8 cellular contexts compared by ENCODE assay signal in the genomic region with DNA sequence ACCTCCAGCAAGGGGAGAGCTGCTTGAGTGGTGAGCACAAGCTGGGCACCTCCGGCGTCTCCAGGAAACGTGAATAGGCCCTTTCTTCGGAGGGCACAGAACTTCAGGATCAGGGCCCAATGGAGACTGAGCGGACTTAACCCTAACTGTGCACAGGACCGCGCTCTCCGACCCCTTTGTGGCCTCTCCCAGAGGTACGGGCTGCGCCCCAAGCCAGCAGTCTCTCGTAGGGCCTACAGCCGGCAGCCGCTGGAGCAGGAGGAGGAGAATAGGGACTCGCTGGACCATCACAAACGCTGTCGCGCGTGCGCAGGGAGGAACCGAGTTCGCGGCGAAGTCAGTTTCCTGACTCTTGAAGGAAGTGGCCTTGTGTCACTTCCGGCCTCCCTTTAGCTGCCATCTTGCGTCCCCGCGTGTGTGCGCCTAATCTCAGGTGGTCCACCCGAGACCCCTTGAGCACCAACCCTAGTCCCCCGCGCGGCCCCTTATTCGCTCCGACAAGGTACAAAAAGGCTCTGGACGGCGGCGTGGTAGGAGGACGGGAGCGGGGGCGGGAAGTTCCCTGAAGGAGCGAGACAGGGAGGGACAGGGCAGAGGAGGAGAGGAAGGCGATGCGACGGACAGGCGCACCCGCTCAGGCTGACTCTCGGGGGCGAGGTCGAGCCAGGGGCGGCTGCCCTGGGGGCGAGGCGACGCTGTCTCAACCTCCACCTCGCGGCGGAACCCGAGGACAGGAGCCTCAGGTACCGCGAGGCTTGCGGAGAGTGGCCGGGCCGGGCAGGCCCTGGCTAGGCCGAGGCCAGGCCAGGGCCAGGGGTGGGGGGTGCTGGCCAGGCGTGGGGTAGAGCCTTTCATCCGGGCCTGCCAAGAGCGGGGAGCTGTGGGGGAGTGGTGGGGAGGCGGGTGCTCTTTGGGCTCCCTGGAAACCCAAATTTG. TPM values are rescaled to one million over a fixed set of nuclear protein-coding genes. Genes with fewer than 3 reads are reported as not detected.
DNase-seq lines count a peak whose midpoint lies in the region; ATAC-seq and TF ChIP-seq lines count a peak whose summit lies in the region.

A gene (plus strand): TSS at position 386 of the 936 bp plus-strand sequence. CDS start 226 bp downstream, at position 612.

- peaks cover 25% of the 10 kb centered on the region for H3F3A ChIP-seq in SK-N-SH (replicated peaks; ENCODE audit: insufficient read depth)

- no peaks in the 10 kb centered on the region for H3K9me2 ChIP-seq in SK-N-SH

- TF ChIP-seq EP300 in SK-N-SH (IDR thresholded peaks at IDR 0.05; ENCODE audit: borderline replicate concordance in 1 of 2, low read depth in 1 of 2, low read length in 1 of 2) = no peak

- H4K20me1 ChIP-seq in SK-N-SH (ENCODE audit: insufficient read depth) (peaks cover 40% of the 10 kb centered on the region), osteoblast (ENCODE audit: insufficient read depth, low read length) (peaks cover 35% of the 10 kb centered on the region)

- H3K27me3 ChIP-seq in SK-N-SH (ENCODE audit: insufficient read depth) = no peaks in the 10 kb centered on the region
- H3K27me3 ChIP-seq in osteoblast (ENCODE audit: insufficient read depth, low read length) = no peaks in the 10 kb centered on the region
- H3K27me3 ChIP-seq in thoracic aorta (replicated peaks; ENCODE audit: insufficient read depth) = no peaks in the 10 kb centered on the region

- H3K4me2 ChIP-seq in SK-N-SH (peak within 1 kb of the TSS; percentile 84), osteoblast (ENCODE audit: insufficient read depth, low read length) (peak within 1 kb of the TSS; percentile 93)

- H3K9ac ChIP-seq in SK-N-SH = peak within 1 kb of the TSS; percentile 99

- H3K4me3 Mint-ChIP-seq in activated naive CD4-positive, alpha-beta T cell treated with anti-CD3 and anti-CD28 coated beads, Interleukin-2, amount 50 U/mL, for 24 hours = peak within 1 kb of the TSS; percentile 97

- peak within 1 kb of the TSS; percentile 88 to 98 for H3K4me3 ChIP-seq in SK-N-SH (ENCODE audit: low read depth in 2 of 2, low read length in 1 of 2)
- H3K4me3 ChIP-seq in osteoblast (ENCODE audit: insufficient read depth, low read length) = peak within 1 kb of the TSS; percentile 97
- H3K4me3 ChIP-seq in thoracic aorta = peak within 1 kb of the TSS; percentile 95

- WGBS in SK-N-SH (ENCODE audit: low lambda C conversion rate) = 2% methylated on average over 31 of the region's 67 CpGs

- peak within 1 kb of the TSS; percentile 99 for H3K27ac Mint-ChIP-seq in activated naive CD4-positive, alpha-beta T cell treated with anti-CD3 and anti-CD28 coated beads, Interleukin-2, amount 50 U/mL, for 24 hours

- H3K27ac ChIP-seq in SK-N-SH (ENCODE audit: low read depth in 2 of 2, low read length in 1 of 2) (peak within 1 kb of the TSS; percentile 95 to 99), osteoblast (ENCODE audit: low read depth, low read length) (peak within 1 kb of the TSS; percentile 97), thoracic aorta (peak within 1 kb of the TSS; percentile 93 to 97)

- peak; percentile 93 for DNase-seq in GM04504 (ENCODE audit: low read depth)
- peak; percentile 97 for DNase-seq in NCI-H1048 (lab: John Stamatoyannopoulos, UW)
- peak; percentile 91 for DNase-seq in SK-N-SH
- peak; percentile 98 for DNase-seq in glomerular visceral epithelial cell (ENCODE audit: extremely low spot score)
- peak; percentile 98 for DNase-seq in osteoblast (ENCODE audit: insufficient read length, low spot score, missing footprints)
- peak; percentile 90 for DNase-seq in thoracic aorta (ENCODE audit: low spot score)

- CTCF ChIA-PET in SK-N-SH (lab: Yijun Ruan, JAX) = interaction anchor here (1.3 to 2.7 kb wide), 8 partner anchors 11 to 47 kb away, joined by 4 to 14 read pairs (median 8); no protein-coding TSS in a partner anchor

- peaks cover 4% of the 10 kb centered on the region for H3K27me3 Mint-ChIP-seq in activated naive CD4-positive, alpha-beta T cell treated with anti-CD3 and anti-CD28 coated beads, Interleukin-2, amount 50 U/mL, for 24 hours

- no peak for TF ChIP-seq RAD21 in SK-N-SH (IDR thresholded peaks at IDR 0.05; ENCODE audit: low read length)

- H3K79me2 ChIP-seq in SK-N-SH (ENCODE audit: insufficient read depth) (peaks cover 56% of the 10 kb centered on the region), osteoblast (ENCODE audit: insufficient read depth, low read length) (peaks cover 51% of the 10 kb centered on the region)

- H3K9me3 Mint-ChIP-seq in activated naive CD4-positive, alpha-beta T cell treated with anti-CD3 and anti-CD28 coated beads, Interleukin-2, amount 50 U/mL, for 24 hours = no peaks in the 10 kb centered on the region

- H3K4me1 ChIP-seq in SK-N-SH (ENCODE audit: control insufficient read depth in 1 of 2, insufficient read depth in 2 of 2, low read depth in 1 of 2, low read length in 1 of 2) (peaks cover 11 to 16% of the 10 kb centered on the region in 2 experiments; a peak in 3 of 4 replicates), osteoblast (ENCODE audit: insufficient read depth, low read length) (peaks cover 28% of the 10 kb centered on the region), thoracic aorta (ENCODE audit: control insufficient read depth in 1 of 2, low read depth in 2 of 2) (peaks cover 24 to 35% of the 10 kb centered on the region in 2 donors)

- POLR2A ChIA-PET in SK-N-SH (lab: Yijun Ruan, JAX) = interaction anchor here (0.6 to 1.9 kb wide), 7 partner anchors 9 to 67 kb away, joined by 3 to 8 read pairs (median 4); a partner anchor contains a TSS

- H3K9me3 ChIP-seq in SK-N-SH (no peaks in the 10 kb centered on the region), osteoblast (ENCODE audit: low read depth, low read length) (no peaks in the 10 kb centered on the region), thoracic aorta (no peaks in the 10 kb centered on the region)

- H3K4me1 Mint-ChIP-seq in activated naive CD4-positive, alpha-beta T cell treated with anti-CD3 and anti-CD28 coated beads, Interleukin-2, amount 50 U/mL, for 24 hours = peaks cover 38% of the 10 kb centered on the region

- ATAC-seq in HG02571 (IDR thresholded peaks at IDR 0.05; ENCODE audit: unreplicated experiment) (peak; percentile 95), thoracic aorta (ENCODE audit: insufficient number of reproducible peaks, low FRiP score, low read depth) (peak; percentile 97)

- H2AFZ ChIP-seq in SK-N-SH (ENCODE audit: low read depth) = peak within 1 kb of the TSS; percentile 67
- H2AFZ ChIP-seq in osteoblast (ENCODE audit: low read length) = peak within 1 kb of the TSS; percentile 100

- no peak for TF ChIP-seq CTCF in SK-N-SH (IDR thresholded peaks at IDR 0.05)
- no peak for TF ChIP-seq CTCF in osteoblast (IDR thresholded peaks at IDR 0.05; ENCODE audit: extremely low read depth, low read depth, low read length)
- no peak for TF ChIP-seq CTCF in thoracic aorta (IDR thresholded peaks at IDR 0.05)

- peaks cover 36 to 41% of the 10 kb centered on the region in 2 experiments for H3K36me3 ChIP-seq in SK-N-SH (replicated peaks in 1 of 2; ENCODE audit: control insufficient read depth in 1 of 2, insufficient read depth in 2 of 2, low read length in 1 of 2)
- peaks cover 35% of the 10 kb centered on the region for H3K36me3 ChIP-seq in osteoblast (ENCODE audit: insufficient read depth, low read length)
- H3K36me3 ChIP-seq in thoracic aorta = peaks cover 7% of the 10 kb centered on the region

- H3K36me3 Mint-ChIP-seq in activated naive CD4-positive, alpha-beta T cell treated with anti-CD3 and anti-CD28 coated beads, Interleukin-2, amount 50 U/mL, for 24 hours = peaks cover 29% of the 10 kb centered on the region

TF ChIP-seq in SK-N-SH, 30 proteins besides CTCF, POLR2A, EP300 and RAD21 (continues in another document):
- TF ChIP-seq RXRA (IDR thresholded peaks at IDR 0.05; ENCODE audit: borderline replicate concordance, low read depth) (no peak), JUND (IDR thresholded peaks at IDR 0.05) (no peak), EZH2phosphoT487 (IDR thresholded peaks at IDR 0.05; ENCODE audit: borderline replicate concordance, low read depth) (no peak)
- TF ChIP-seq, protein P1, sequence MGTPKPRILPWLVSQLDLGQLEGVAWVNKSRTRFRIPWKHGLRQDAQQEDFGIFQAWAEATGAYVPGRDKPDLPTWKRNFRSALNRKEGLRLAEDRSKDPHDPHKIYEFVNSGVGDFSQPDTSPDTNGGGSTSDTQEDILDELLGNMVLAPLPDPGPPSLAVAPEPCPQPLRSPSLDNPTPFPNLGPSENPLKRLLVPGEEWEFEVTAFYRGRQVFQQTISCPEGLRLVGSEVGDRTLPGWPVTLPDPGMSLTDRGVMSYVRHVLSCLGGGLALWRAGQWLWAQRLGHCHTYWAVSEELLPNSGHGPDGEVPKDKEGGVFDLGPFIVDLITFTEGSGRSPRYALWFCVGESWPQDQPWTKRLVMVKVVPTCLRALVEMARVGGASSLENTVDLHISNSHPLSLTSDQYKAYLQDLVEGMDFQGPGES (IDR thresholded peaks at IDR 0.05; ENCODE audit: low read depth, low read length) = no peak
- TF ChIP-seq, protein P2, sequence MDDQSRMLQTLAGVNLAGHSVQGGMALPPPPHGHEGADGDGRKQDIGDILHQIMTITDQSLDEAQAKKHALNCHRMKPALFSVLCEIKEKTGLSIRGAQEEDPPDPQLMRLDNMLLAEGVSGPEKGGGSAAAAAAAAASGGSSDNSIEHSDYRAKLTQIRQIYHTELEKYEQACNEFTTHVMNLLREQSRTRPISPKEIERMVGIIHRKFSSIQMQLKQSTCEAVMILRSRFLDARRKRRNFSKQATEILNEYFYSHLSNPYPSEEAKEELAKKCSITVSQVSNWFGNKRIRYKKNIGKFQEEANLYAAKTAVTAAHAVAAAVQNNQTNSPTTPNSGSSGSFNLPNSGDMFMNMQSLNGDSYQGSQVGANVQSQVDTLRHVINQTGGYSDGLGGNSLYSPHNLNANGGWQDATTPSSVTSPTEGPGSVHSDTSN (IDR thresholded peaks at IDR 0.05) = no peak
- TF ChIP-seq, protein P3, sequence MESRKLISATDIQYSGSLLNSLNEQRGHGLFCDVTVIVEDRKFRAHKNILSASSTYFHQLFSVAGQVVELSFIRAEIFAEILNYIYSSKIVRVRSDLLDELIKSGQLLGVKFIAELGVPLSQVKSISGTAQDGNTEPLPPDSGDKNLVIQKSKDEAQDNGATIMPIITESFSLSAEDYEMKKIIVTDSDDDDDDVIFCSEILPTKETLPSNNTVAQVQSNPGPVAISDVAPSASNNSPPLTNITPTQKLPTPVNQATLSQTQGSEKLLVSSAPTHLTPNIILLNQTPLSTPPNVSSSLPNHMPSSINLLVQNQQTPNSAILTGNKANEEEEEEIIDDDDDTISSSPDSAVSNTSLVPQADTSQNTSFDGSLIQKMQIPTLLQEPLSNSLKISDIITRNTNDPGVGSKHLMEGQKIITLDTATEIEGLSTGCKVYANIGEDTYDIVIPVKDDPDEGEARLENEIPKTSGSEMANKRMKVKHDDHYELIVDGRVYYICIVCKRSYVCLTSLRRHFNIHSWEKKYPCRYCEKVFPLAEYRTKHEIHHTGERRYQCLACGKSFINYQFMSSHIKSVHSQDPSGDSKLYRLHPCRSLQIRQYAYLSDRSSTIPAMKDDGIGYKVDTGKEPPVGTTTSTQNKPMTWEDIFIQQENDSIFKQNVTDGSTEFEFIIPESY (IDR thresholded peaks at IDR 0.05; ENCODE audit: borderline replicate concordance, low read depth) = no peak

RNA-seq across cellular contexts. Expression of the gene that starts here (rescaled TPM):
- 458 and 492 TPM in 2 replicates for polyA plus RNA-seq in SK-N-SH (2012; rRNA removed)
- polyA plus RNA-seq in SK-N-SH (2012; cell fraction: cytosol; rRNA removed) = 622 and 790 TPM in 2 replicates
- 127 and 171 TPM in 2 replicates for polyA plus RNA-seq in SK-N-SH (2012; cell fraction: nucleus; rRNA removed)
- 207 and 218 TPM in 2 replicates for total RNA-seq in osteoblast
- total RNA-seq in thoracic aorta = 100 to 1,000 TPM; 250 to 407 TPM

Comparison
In these comparisons a context has a peak if more than half of its experiments do, and no peak if none do; other contexts are left out.
1. Peak in every context shown above with its lines: DNase-seq, ATAC-seq, H3K4me3 ChIP-seq and H3K27ac ChIP-seq.